In genomic region chr14:58133739-58134138, GRCh38 we compare ENCODE assay signal across 1 cellular context.
TF ChIP-seq lines count a peak whose summit lies in the region.

No MANE protein-coding gene starts in this region.

TF ChIP-seq in HEK293, 187 proteins besides CTCF, POLR2A, EP300 and RAD21 (continued from another document):
- TF ChIP-seq, protein P1, sequence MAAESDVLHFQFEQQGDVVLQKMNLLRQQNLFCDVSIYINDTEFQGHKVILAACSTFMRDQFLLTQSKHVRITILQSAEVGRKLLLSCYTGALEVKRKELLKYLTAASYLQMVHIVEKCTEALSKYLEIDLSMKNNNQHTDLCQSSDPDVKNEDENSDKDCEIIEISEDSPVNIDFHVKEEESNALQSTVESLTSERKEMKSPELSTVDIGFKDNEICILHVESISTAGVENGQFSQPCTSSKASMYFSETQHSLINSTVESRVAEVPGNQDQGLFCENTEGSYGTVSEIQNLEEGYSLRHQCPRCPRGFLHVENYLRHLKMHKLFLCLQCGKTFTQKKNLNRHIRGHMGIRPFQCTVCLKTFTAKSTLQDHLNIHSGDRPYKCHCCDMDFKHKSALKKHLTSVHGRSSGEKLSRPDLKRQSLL (tag by site-specific recombination; IDR thresholded peaks at IDR 0.05): peak; percentile 15; the same call in 1 of the 2 replicates
- TF ChIP-seq SP7 (tag by site-specific recombination; IDR thresholded peaks at IDR 0.05): 0 out of 2 replicates have a peak, but pooled peaks have one; percentile 36
TF ChIP-seq in HEK293: peak in this region for 2.
